In genomic region chr17:55177159-55177913, GRCh38 we compare ENCODE assay signal across 13 cellular contexts.
DNase-seq lines count a peak whose midpoint lies in the region; TF ChIP-seq lines count a peak whose summit lies in the region.
"Had no signal": no experiment of that assay in that cellular context is flagged by ENCODE, and none has a peak within 500 bp of the region (broad histone marks: within the 10 kb centered on the region; RNA-seq: fewer than 3 reads in every experiment).

No MANE protein-coding gene starts in this region.

- 63 to 83% (median 75%) methylated on average over 3 of the region's 3 CpGs for WGBS in adrenal gland, 4 donors

- H3K36me3 ChIP-seq in vagina (no peaks in the 10 kb centered on the region), adrenal gland (replicated peaks in 1 of 2) (no peaks in the 10 kb centered on the region)

- H3K27ac ChIP-seq in vagina (no peak overlapping the region), adrenal gland (no peak overlapping the region)

- H3K27me3 ChIP-seq in vagina (no peaks in the 10 kb centered on the region), adrenal gland (no peaks in the 10 kb centered on the region)

- intact Hi-C loops in vagina (cut with DNase I) (no loop called here), adrenal gland (cut with DNase I) (no loop called here)

- H3K9me3 ChIP-seq in vagina (peaks cover 6% of the 10 kb centered on the region), adrenal gland (replicated peaks in 1 of 3) (peaks cover 0 to 5% (median 0%) of the 10 kb centered on the region in 3 donors)

- TF ChIP-seq POLR2A in vagina (IDR thresholded peaks at IDR 0.05) = no peak
- TF ChIP-seq POLR2A in adrenal gland (IDR thresholded peaks at IDR 0.05) = no peak

- H3K4me1 ChIP-seq in vagina = no peaks in the 10 kb centered on the region
- H3K4me1 ChIP-seq in adrenal gland (replicated peaks in 1 of 2) = no peaks in the 10 kb centered on the region

- TF ChIP-seq CTCF in LNCaP clone FGC (IDR thresholded peaks at IDR 0.05; ENCODE audit: control insufficient read depth, extremely low read depth, insufficient read depth) (peak; percentile 27; the same call in 1 of the 2 replicates), vagina (IDR thresholded peaks at IDR 0.05) (no peak), adrenal gland (IDR thresholded peaks at IDR 0.05) (no peak)

- DNase-seq in NCI-H1417 (lab: John Stamatoyannopoulos, UW) (peak in 2 of 3 experiments; percentile 21 to 75), NCI-H1417 treated with DMSO at 0.1 percent for 48 hours (lab: John Stamatoyannopoulos, UW) (no peak), LNCaP clone FGC (ENCODE audit: low read depth) (no peak), dermis blood vessel endothelial cell (peak; percentile 70), pulmonary artery endothelial cell (ENCODE audit: low read depth, low spot score) (peak; percentile 68), vagina (ENCODE audit: extremely low spot score in 2 of 2) (no peak), NAMALWA (ENCODE audit: low spot score) (no peak), adrenal gland (no peak)
- DNase-seq: activated CD8-positive, alpha-beta T cell treated with anti-CD3 and anti-CD28 coated beads, Interleukin-2, amount 10 ng/mL, durations not matched to agents 7 days and 5 days; activated naive CD8-positive, alpha-beta T cell treated with anti-CD3 and anti-CD28 coated beads, Interleukin-2, amount 10 ng/mL, durations not matched to agents 7 days and 5 days; NCI-H2227 treated with DMSO at 0.1 percent for 48 hours; occipital lobe; stimulated activated naive CD8-positive, alpha-beta T cell treated with anti-CD3 and anti-CD28 coated beads, Interleukin-15, amount 100 ng/mL, for 72 hours had no signal

- no peak overlapping the region for H3K4me3 ChIP-seq in LNCaP clone FGC (ENCODE audit: low read depth, low read length)
- H3K4me3 ChIP-seq in vagina = no peak overlapping the region
- no peak overlapping the region for H3K4me3 ChIP-seq in adrenal gland

Comparison
In these comparisons a context has a peak if more than half of its experiments do, and no peak if none do; other contexts are left out.
1. DNase-seq: peak in NCI-H1417 (2 of 3), dermis blood vessel endothelial cell (single experiment) and pulmonary artery endothelial cell (single experiment); none in NCI-H1417 treated with DMSO at 0.1 percent for 48 hours (single experiment), LNCaP clone FGC (single experiment), vagina (0 of 2), NAMALWA (single experiment) and adrenal gland (0 of 7).